In the genomic region with DNA sequence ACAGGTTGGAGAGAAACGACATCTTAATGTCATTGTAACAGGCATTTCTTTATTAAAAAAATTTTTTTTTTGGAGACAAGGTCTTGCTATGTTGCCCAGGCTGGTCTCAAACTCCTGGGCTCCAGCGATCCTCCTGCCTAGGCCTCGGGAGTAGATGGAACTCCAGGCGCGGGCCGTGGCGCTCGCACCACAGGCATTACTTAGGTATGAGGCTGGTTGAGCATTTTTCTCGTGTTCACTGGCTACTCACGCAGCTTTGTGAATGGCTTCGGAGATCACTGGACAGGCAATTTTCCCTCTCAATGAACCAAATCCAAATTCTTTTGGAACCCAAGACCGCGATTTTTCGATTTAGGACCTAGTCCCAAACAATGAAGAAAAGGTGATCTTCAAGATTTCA, we compare ENCODE assay signal across 8 cellular contexts. TPM values are rescaled to one million over a fixed set of nuclear protein-coding genes. Genes with fewer than 3 reads are reported as not detected.
DNase-seq lines count a peak whose midpoint lies in the region; ATAC-seq, FAIRE-seq and TF ChIP-seq lines count a peak whose summit lies in the region.

No MANE protein-coding gene starts in this region.

- no peaks in the 10 kb centered on the region for H4K20me1 ChIP-seq in K562 (replicated peaks; ENCODE audit: control insufficient read depth, insufficient read depth, low read length)

- peaks cover 0 to 18% of the 10 kb centered on the region in 2 experiments; a peak in 2 of 5 replicates for H3K4me1 ChIP-seq in K562 (replicated peaks in 1 of 2; ENCODE audit: control insufficient read depth in 2 of 2, insufficient read depth in 2 of 2, low read length in 2 of 2)
- H3K4me1 ChIP-seq in urinary bladder (ENCODE audit: insufficient read depth): no peaks in the 10 kb centered on the region

- ATAC-seq in K562 (no peak), GM19324 (IDR thresholded peaks at IDR 0.05; ENCODE audit: low FRiP score, unreplicated experiment) (no peak)

- TF ChIP-seq POLR2A in K562 (conservative IDR thresholded peaks at IDR 0.05): no peak
- TF ChIP-seq POLR2A in lower leg skin (IDR thresholded peaks at IDR 0.05): no peak

- H3K27ac Mint-ChIP-seq in activated naive CD4-positive, alpha-beta T cell treated with anti-CD3 and anti-CD28 coated beads for 36 hours: no peak overlapping the region

- peaks cover 20 to 52% of the 10 kb centered on the region in 2 experiments for H3K27me3 ChIP-seq in K562 (ENCODE audit: control insufficient read depth in 2 of 2, insufficient read depth in 2 of 2, low read length in 2 of 2)

- H3K9ac ChIP-seq in K562 (ENCODE audit: insufficient read depth in 1 of 2, low read depth in 2 of 2, low read length in 2 of 2): no peak overlapping the region

- peaks cover 9% of the 10 kb centered on the region for H3K4me1 Mint-ChIP-seq in activated naive CD4-positive, alpha-beta T cell treated with anti-CD3 and anti-CD28 coated beads for 36 hours (ENCODE audit: low read depth)

- peaks cover 53% of the 10 kb centered on the region for H3K27me3 Mint-ChIP-seq in activated naive CD4-positive, alpha-beta T cell treated with anti-CD3 and anti-CD28 coated beads for 36 hours (ENCODE audit: low read depth)

- CTCF ChIA-PET in activated naive CD4-positive, alpha-beta T cell treated with anti-CD3 and anti-CD28 coated beads for 36 hours (lab: Charles Lee): interaction anchor here (0.8 to 1.3 kb wide), 3 partner anchors 23 to 206 kb away, joined by 3 read pairs; no protein-coding TSS in a partner anchor
- CTCF ChIA-PET in K562 (lab: Yijun Ruan, JAX; ENCODE audit: low intra/inter-chr PET ratio): no interaction called here

- H3K36me3 ChIP-seq in K562 (ENCODE audit: control insufficient read depth, insufficient read depth, low read length): no peaks in the 10 kb centered on the region
- no peaks in the 10 kb centered on the region for H3K36me3 ChIP-seq in urinary bladder (ENCODE audit: insufficient read depth)

- H3K36me3 Mint-ChIP-seq in activated naive CD4-positive, alpha-beta T cell treated with anti-CD3 and anti-CD28 coated beads for 36 hours (ENCODE audit: low read depth): no peaks in the 10 kb centered on the region

- WGBS in K562 (ENCODE audit: insufficient coverage, low coverage, missing lambda C conversion rate): 47% methylated on average over 14 of the region's 14 CpGs
- WGBS in lower leg skin, 2 donors: 23 to 34% methylated on average over 14 of the region's 14 CpGs
- 16% methylated on average over 14 of the region's 14 CpGs for WGBS in urinary bladder

- POLR2A ChIA-PET in K562 (lab: Yijun Ruan, JAX): interaction anchor here (0.6 kb wide), 2 partner anchors 38 to 119 kb away, joined by 3 to 4 read pairs; no protein-coding TSS in a partner anchor

- H3K27ac ChIP-seq in K562 (ENCODE audit: extremely low read depth, low read depth, low read length): no peak overlapping the region
- H3K27ac ChIP-seq in urinary bladder (ENCODE audit: low read depth): no peak overlapping the region

- no peaks in the 10 kb centered on the region for H3K9me3 Mint-ChIP-seq in activated naive CD4-positive, alpha-beta T cell treated with anti-CD3 and anti-CD28 coated beads for 36 hours

- FAIRE-seq in K562 (lab: Jason Lieb, UNC): no peak

- TF ChIP-seq CTCF in K562 (IDR thresholded peaks at IDR 0.05 in 2 of 3, conservative IDR thresholded peaks at IDR 0.05 in 1 of 3; ENCODE audit: insufficient read depth in 2 of 3, low read depth in 1 of 3, low read length in 3 of 3) (no peak), lower leg skin (IDR thresholded peaks at IDR 0.05) (no peak)

- H3K9me1 ChIP-seq in K562 (ENCODE audit: control insufficient read depth, insufficient read depth, low read length): no peaks in the 10 kb centered on the region

- no peak for TF ChIP-seq RAD21 in K562 (CRISPR knock-in tag; conservative IDR thresholded peaks at IDR 0.05 in 1 of 2, IDR thresholded peaks at IDR 0.05 in 1 of 2)

- in situ Hi-C loops in K562 (cut with MboI): no loop called here

- no peak overlapping the region for H3K4me3 ChIP-seq in K562
- peak overlapping the region; percentile 42 for H3K4me3 ChIP-seq in lower leg skin (ENCODE audit: low read depth, poor library complexity, severe bottlenecking)
- H3K4me3 ChIP-seq in urinary bladder (ENCODE audit: low read depth, low read length): peak overlapping the region; percentile 89

- no peak overlapping the region for H2AFZ ChIP-seq in K562 (ENCODE audit: low read depth, low read length)

- no peaks in the 10 kb centered on the region for H3K9me3 ChIP-seq in K562 (replicated peaks; ENCODE audit: control insufficient read depth, insufficient read depth, low read depth, low read length)

- BruUV-seq in K562 (replicated peaks; lab: Mats Ljungman, UMichigan): no TSS peak

- H3K4me3 Mint-ChIP-seq in activated naive CD4-positive, alpha-beta T cell treated with anti-CD3 and anti-CD28 coated beads for 36 hours: peak overlapping the region; percentile 67

- no peaks in the 10 kb centered on the region for H3K79me2 ChIP-seq in K562 (ENCODE audit: control insufficient read depth, insufficient read depth, low read length)

- TF ChIP-seq EP300 in K562 (IDR thresholded peaks at IDR 0.05; ENCODE audit: low read length): no peak

- intact Hi-C loops in activated naive CD4-positive, alpha-beta T cell treated with anti-CD3 and anti-CD28 coated beads for 36 hours (cut with micrococcal nuclease): loop anchor here (1.0 to 2.0 kb wide), 2 partner anchors 166 to 206 kb away; no protein-coding TSS in a partner anchor
- intact Hi-C loops in K562 (cut with micrococcal nuclease): loop anchor here (5.0 kb wide), 1 partner anchor 65 kb away; no protein-coding TSS in a partner anchor
- intact Hi-C loops in lower leg skin (cut with DNase I; ENCODE audit: low total_unique reads): loop anchor here (5.0 kb wide), 1 partner anchor 155 kb away; no protein-coding TSS in a partner anchor

- H3K4me2 ChIP-seq in K562 (ENCODE audit: insufficient read depth, low read length): peak overlapping the region; percentile 66; the same call in 1 of the 2 replicates

- DNase-seq in activated naive CD4-positive, alpha-beta T cell treated with anti-CD3 and anti-CD28 coated beads for 36 hours: no peak
- DNase-seq in activated naive CD4-positive, alpha-beta T cell treated with Interleukin-2 at 50 U/mL for 16 hours: no peak
- DNase-seq in K562 (ENCODE audit: extremely low read depth in 1 of 4, low spot score in 3 of 4) (no peak), lower leg skin (ENCODE audit: low spot score in 2 of 2) (no peak), NOMO-1 (lab: John Stamatoyannopoulos, UW; ENCODE audit: unreplicated experiment in 2 of 2) (no peak), globus pallidus (ENCODE audit: low spot score) (no peak)

TF ChIP-seq in K562, 482 proteins besides CTCF, POLR2A, EP300 and RAD21 (continues in another document):
- TF ChIP-seq CBX2 (IDR thresholded peaks at IDR 0.05; ENCODE audit: insufficient read depth, low read length, poor library complexity, severe bottlenecking) (no peak), ZNF212 (CRISPR knock-in tag; IDR thresholded peaks at IDR 0.05) (no peak), ZNF384 (IDR thresholded peaks at IDR 0.05; ENCODE audit: low read depth, low read length) (no peak), NBN (IDR thresholded peaks at IDR 0.05; ENCODE audit: low read depth) (no peak), PHB (CRISPR knock-in tag; IDR thresholded peaks at IDR 0.05) (no peak)
- TF ChIP-seq, protein P1, sequence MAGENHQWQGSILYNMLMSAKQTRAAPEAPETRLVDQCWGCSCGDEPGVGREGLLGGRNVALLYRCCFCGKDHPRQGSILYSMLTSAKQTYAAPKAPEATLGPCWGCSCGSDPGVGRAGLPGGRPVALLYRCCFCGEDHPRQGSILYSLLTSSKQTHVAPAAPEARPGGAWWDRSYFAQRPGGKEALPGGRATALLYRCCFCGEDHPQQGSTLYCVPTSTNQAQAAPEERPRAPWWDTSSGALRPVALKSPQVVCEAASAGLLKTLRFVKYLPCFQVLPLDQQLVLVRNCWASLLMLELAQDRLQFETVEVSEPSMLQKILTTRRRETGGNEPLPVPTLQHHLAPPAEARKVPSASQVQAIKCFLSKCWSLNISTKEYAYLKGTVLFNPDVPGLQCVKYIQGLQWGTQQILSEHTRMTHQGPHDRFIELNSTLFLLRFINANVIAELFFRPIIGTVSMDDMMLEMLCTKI (IDR thresholded peaks at IDR 0.05; ENCODE audit: partially characterized antibody): no peak

RNA-seq across cellular contexts. Expression of a gene that starts 0.8 kb away (rescaled TPM):
- total RNA-seq in activated naive CD4-positive, alpha-beta T cell treated with anti-CD3 and anti-CD28 coated beads for 36 hours: under 1 TPM in 1 of 2 experiments, not detected in 1; 0.07 TPM
- 0.23 TPM in 1 of 2 replicates, not detected in the other for total RNA-seq in K562 (2011; cell fraction: chromatin; rRNA removed; ENCODE audit: low replicate concordance)
- total RNA-seq in K562 (2011; cell fraction: nucleolus; rRNA removed): not detected in 2 replicates
- total RNA-seq in K562 (2011; cell fraction: nucleoplasm; rRNA removed): not detected in 2 replicates
- total RNA-seq in K562 (2014; rRNA removed) (not detected in 2 replicates), K562 (2014; rRNA removed; fragmentation: Illumina TruSeq; extraction: Trizol) (not detected in 2 replicates), K562 (2015; rRNA removed; fragmentation: Illumina TruSeq; extraction: Trizol) (not detected in 2 replicates), K562 (2021) (0.11 and 0.13 TPM in 2 replicates), lower leg skin (1 to 10 TPM in 3 of 4 donors, under 1 TPM in 1; 0.67 to 4.8 (median 1.9) TPM), urinary bladder (9.2 TPM)
- polyA plus RNA-seq in K562 (2011; rRNA removed) (not detected in 2 replicates), K562 (2014; fragmentation: Illumina TruSeq; extraction: Trizol) (0.07 and 0.09 TPM in 2 replicates), K562 (2014; fragmentation: Nextera tagmentation; extraction: Ambion mirVana) (under 1 TPM in 1 of 2 experiments, not detected in 1; 0.04 TPM), K562 (2014; rRNA removed) (0.03 and 0.05 TPM in 2 replicates), urinary bladder (20.9 TPM)
- 0.03 TPM in 1 of 2 replicates, not detected in the other for polyA plus RNA-seq in K562 (2011; cell fraction: cytosol; rRNA removed)
- 0.07 TPM in 1 of 2 replicates, not detected in the other for polyA plus RNA-seq in K562 (2011; cell fraction: nucleus; rRNA removed)
- 0.17 and 0.21 TPM in 2 replicates for polyA plus RNA-seq in K562 (2012)
- polyA minus RNA-seq in K562 (2011; rRNA and poly(A)+ RNA removed): not detected in 2 replicates
- polyA minus RNA-seq in K562 (2011; cell fraction: cytosol; rRNA and poly(A)+ RNA removed): not detected in 2 replicates
- polyA minus RNA-seq in K562 (2011; cell fraction: nucleus; rRNA and poly(A)+ RNA removed): not detected in 2 replicates
